In genomic region chr15:57038496-57038895, GRCh38 we compare ENCODE assay signal across 30 cellular contexts.
"Had no signal": no experiment of that assay in that cellular context is flagged by ENCODE, and none has a peak within 500 bp of the region (broad histone marks: within the 10 kb centered on the region; RNA-seq: fewer than 3 reads in every experiment).

No MANE protein-coding gene starts in this region.

- H3K27ac ChIP-seq: brain microvascular endothelial cell, coronary artery, esophagus muscularis mucosa, foreskin keratinocyte, gastrocnemius medialis, heart left ventricle, WERI-Rb-1 had no signal

- DNase-seq: activated B cell treated with CpG ODN at 0.5 μM for 24 hours; activated CD4-positive, alpha-beta T cell treated with anti-CD3 and anti-CD28 coated beads for 48 hours; activated CD4-positive, alpha-beta T cell treated with anti-CD3 and anti-CD28 coated beads, Interleukin-2, amount 50 U/mL, for 1 hour; activated CD4-positive, alpha-beta T cell treated with anti-CD3 and anti-CD28 coated beads, Interleukin-2, amount 50 U/mL, for 48 hours; activated CD8-positive, alpha-beta memory T cell treated with anti-CD3 and anti-CD28 coated beads for 24 hours; activated CD8-positive, alpha-beta T cell treated with anti-CD3 and anti-CD28 coated beads for 36 hours; activated gamma-delta T cell; activated naive CD4-positive, alpha-beta T cell; activated naive CD4-positive, alpha-beta T cell treated with anti-CD3 and anti-CD28 coated beads, Interleukin-2, amount 10 ng/mL, durations not matched to agents 7 days and 5 days; activated naive CD8-positive, alpha-beta T cell treated with anti-CD3 and anti-CD28 coated beads, Interleukin-2, amount 10 ng/mL, durations not matched to agents 7 days and 5 days; activated T-cell treated with anti-CD3 and anti-CD28 coated beads, Interleukin-2, amount 50 U/mL, for 48 hours; anterior cingulate cortex; brain microvascular endothelial cell; effector CD4-positive, alpha-beta T cell; effector memory CD8-positive, alpha-beta T cell; erythroblast; foreskin keratinocyte; gastrocnemius medialis; glutamatergic neuron; heart left ventricle; T-helper 1 cell; T-helper 17 cell; T1000; WERI-Rb-1 had no signal

- H3K36me3 ChIP-seq: brain microvascular endothelial cell, esophagus muscularis mucosa, gastrocnemius medialis, heart left ventricle, WERI-Rb-1 had no signal

- FAIRE-seq: astrocyte, bronchial epithelial cell had no signal

- ATAC-seq: activated CD4-positive, CD25-positive, alpha-beta regulatory T cell treated with anti-CD3 and anti-CD28 coated beads, Interleukin-2, amount 50 U/mL, for 24 hours; activated CD8-positive, alpha-beta T cell treated with anti-CD3 and anti-CD28 coated beads for 36 hours; activated naive CD4-positive, alpha-beta T cell treated with anti-CD3 and anti-CD28 coated beads, Interleukin-2, amount 50 U/mL, for 72 hours; effector memory CD8-positive, alpha-beta T cell; foreskin keratinocyte; gastrocnemius medialis; heart left ventricle; T-helper 17 cell had no signal

- H3K4me3 ChIP-seq: coronary artery, esophagus muscularis mucosa, gastrocnemius medialis, heart left ventricle had no signal

- H3K27me3 ChIP-seq: brain microvascular endothelial cell, esophagus muscularis mucosa, foreskin keratinocyte, gastrocnemius medialis, heart left ventricle had no signal

- H3K9me3 ChIP-seq: esophagus muscularis mucosa, gastrocnemius medialis had no signal
